In the genomic region with DNA sequence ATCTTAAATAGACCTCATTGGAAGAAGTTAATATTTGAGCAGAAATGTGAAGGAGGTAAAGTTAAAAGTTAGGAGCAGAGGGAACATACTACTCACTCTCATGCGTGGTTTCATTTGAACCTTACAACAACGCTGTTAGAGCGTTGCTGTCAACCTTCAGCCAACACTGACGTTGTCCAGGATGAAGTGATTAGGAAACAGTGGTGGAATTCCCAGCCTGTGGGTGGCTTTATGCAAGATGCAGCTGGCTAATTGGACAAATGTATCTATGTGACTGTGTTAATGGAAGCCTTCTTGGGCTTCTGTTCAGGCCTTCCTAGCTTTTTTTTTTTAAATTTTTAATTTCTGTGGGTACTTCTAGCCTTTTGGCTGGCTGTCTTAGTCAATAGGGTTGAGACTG, we compare ENCODE assay signal across 1 cellular context.
TF ChIP-seq lines count a peak whose summit lies in the region.

No MANE protein-coding gene starts in this region.

TF ChIP-seq in WTC11, 78 proteins besides CTCF, POLR2A, EP300 and RAD21 (continued from another document):
- TF ChIP-seq, protein P1, sequence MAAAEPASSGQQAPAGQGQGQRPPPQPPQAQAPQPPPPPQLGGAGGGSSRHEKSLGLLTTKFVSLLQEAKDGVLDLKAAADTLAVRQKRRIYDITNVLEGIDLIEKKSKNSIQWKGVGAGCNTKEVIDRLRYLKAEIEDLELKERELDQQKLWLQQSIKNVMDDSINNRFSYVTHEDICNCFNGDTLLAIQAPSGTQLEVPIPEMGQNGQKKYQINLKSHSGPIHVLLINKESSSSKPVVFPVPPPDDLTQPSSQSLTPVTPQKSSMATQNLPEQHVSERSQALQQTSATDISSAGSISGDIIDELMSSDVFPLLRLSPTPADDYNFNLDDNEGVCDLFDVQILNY (CRISPR knock-in tag; IDR thresholded peaks at IDR 0.05): no peak
- TF ChIP-seq FOXP1 (CRISPR knock-in tag; IDR thresholded peaks at IDR 0.05; ENCODE audit: borderline replicate concordance) (no peak), NFYB (CRISPR knock-in tag; conservative IDR thresholded peaks at IDR 0.05; ENCODE audit: low read depth) (no peak), GTF2I (CRISPR knock-in tag; conservative IDR thresholded peaks at IDR 0.05) (no peak), RELA (CRISPR knock-in tag; IDR thresholded peaks at IDR 0.05; ENCODE audit: borderline replicate concordance) (no peak), ELF4 (CRISPR knock-in tag; IDR thresholded peaks at IDR 0.05; ENCODE audit: low read depth) (no peak), SP1 (CRISPR knock-in tag; conservative IDR thresholded peaks at IDR 0.05) (no peak), ZNF121 (CRISPR knock-in tag; IDR thresholded peaks at IDR 0.05) (no peak)
- TF ChIP-seq, protein P2, sequence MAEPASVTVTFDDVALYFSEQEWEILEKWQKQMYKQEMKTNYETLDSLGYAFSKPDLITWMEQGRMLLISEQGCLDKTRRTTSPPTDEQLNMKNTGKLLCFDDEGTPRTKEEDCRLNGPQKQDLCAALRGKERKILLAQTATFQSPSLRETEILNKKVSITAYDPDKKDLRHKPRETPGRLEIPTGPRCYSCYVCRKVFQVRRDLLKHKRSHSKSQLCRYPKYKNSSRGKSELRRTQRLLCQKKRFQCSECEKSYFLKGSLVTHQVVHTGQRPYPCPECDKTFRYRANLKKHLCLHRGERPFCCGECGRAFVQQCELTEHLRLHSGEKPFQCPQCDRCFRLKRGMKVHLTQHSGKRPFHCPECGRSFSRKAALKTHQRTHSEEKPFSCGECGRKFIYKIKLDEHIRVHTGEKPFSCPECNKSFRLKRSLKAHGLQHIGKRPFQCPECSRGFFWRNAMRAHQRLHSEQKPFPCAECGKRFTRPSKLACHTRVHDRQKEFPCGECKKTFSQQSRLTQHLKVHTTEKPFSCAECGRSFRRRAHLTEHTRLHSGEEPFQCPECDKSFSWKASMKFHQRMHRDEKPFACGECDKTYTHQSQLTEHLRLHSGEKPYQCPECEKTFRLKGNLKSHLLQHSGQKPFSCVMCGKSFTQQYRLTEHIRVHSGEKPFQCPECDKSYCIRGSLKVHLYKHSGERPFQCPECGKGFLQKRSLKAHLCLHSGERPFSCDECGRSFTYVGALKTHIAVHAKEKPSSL (CRISPR knock-in tag; conservative IDR thresholded peaks at IDR 0.05): no peak
- TF ChIP-seq, protein P3, sequence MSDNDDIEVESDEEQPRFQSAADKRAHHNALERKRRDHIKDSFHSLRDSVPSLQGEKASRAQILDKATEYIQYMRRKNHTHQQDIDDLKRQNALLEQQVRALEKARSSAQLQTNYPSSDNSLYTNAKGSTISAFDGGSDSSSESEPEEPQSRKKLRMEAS (CRISPR knock-in tag; IDR thresholded peaks at IDR 0.05): no peak
